ENCODE assay signal across 8 cellular contexts in the genomic region with DNA sequence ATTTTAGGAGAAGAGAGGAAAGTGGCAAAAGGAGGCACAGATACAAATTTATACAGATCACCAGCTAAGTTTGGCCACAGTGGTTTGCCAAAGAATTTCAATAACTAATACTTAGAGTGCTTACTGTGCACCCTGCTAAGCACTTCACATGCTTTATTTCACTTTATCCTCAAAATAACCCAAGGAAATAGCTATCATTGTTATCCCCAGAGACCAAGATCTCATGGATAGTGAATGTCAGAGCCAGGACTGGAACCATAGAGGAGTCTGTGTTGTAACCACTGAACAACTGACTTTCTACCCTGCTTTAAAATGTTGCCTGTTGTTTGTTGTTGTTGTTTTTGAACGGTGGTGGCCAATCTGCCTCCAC. TPM values are rescaled to one million over a fixed set of nuclear protein-coding genes. Genes with fewer than 3 reads are reported as not detected.
A peak's percentile ranks its signal among the peaks of the same experiment; 100 is the strongest.
DNase-seq lines count a peak whose midpoint lies in the region; ATAC-seq and TF ChIP-seq lines count a peak whose summit lies in the region.

No MANE protein-coding gene starts in this region.

- H3K4me3 ChIP-seq in SU-DHL-6 (ENCODE audit: insufficient read depth, low read length, poor library complexity, severe bottlenecking) = no peak overlapping the region
- no peak overlapping the region for H3K4me3 ChIP-seq in fibroblast of mammary gland (ENCODE audit: control insufficient read depth, low read depth, low read length)
- H3K4me3 ChIP-seq in gastrocnemius medialis = peak overlapping the region; percentile 73 to 86 (median 78)

- DNase-seq in fibroblast of mammary gland (ENCODE audit: low read depth) (peak; percentile 23), gastrocnemius medialis (no peak), DMS153 (lab: John Stamatoyannopoulos, UW) (no peak), NCI-H345 (lab: John Stamatoyannopoulos, UW) (no peak), HuH-7 (ENCODE audit: low spot score) (no peak)
- no peak for DNase-seq in NK-92 treated with Interleukin-12 subunit alpha and Interleukin-12 subunit beta, amount 100 ng/mL, for 24 hours (lab: John Stamatoyannopoulos, UW)

- H3K9ac ChIP-seq in SU-DHL-6 (ENCODE audit: low read length) = no peak overlapping the region

- H3K4me1 ChIP-seq in gastrocnemius medialis = peaks cover 53 to 56% of the 10 kb centered on the region in 2 donors

- H3K36me3 ChIP-seq in SU-DHL-6 (ENCODE audit: low read length) = no peaks in the 10 kb centered on the region
- no peaks in the 10 kb centered on the region for H3K36me3 ChIP-seq in gastrocnemius medialis

- ATAC-seq in GM21529 (IDR thresholded peaks at IDR 0.05; ENCODE audit: unreplicated experiment) (peak; percentile 1), gastrocnemius medialis (peak; percentile 7 to 13)

- H3K27me3 ChIP-seq in SU-DHL-6 (ENCODE audit: low read length) = no peaks in the 10 kb centered on the region
- H3K27me3 ChIP-seq in gastrocnemius medialis = no peaks in the 10 kb centered on the region

- intact Hi-C loops in gastrocnemius medialis (cut with DNase I; ENCODE audit: low total_unique reads) = loop anchor here (5.0 kb wide), 2 partner anchors 56 to 159 kb away; partner anchors contain the start of gene POLR3B

- no peak overlapping the region for H3K27ac ChIP-seq in SU-DHL-6 (ENCODE audit: low read depth, low read length)
- H3K27ac ChIP-seq in gastrocnemius medialis = peak overlapping the region; percentile 91 to 97 (median 94)

- H3K9me3 ChIP-seq in SU-DHL-6 (ENCODE audit: insufficient read depth, low read length) (no peaks in the 10 kb centered on the region), gastrocnemius medialis (no peaks in the 10 kb centered on the region)

- TF ChIP-seq CTCF in SU-DHL-6 (IDR thresholded peaks at IDR 0.05; ENCODE audit: insufficient read depth, low read length, poor library complexity, severe bottlenecking) = no peak
- TF ChIP-seq CTCF in fibroblast of mammary gland (conservative IDR thresholded peaks at IDR 0.05; ENCODE audit: control insufficient read depth, insufficient read depth, low read depth, low read length) = no peak
- no peak for TF ChIP-seq CTCF in gastrocnemius medialis (IDR thresholded peaks at IDR 0.05 in 4 of 5, conservative IDR thresholded peaks at IDR 0.05 in 1 of 5)

- no peaks in the 10 kb centered on the region for H3K9me2 ChIP-seq in SU-DHL-6 (replicated peaks; ENCODE audit: insufficient read depth, low read length)

- H2AFZ ChIP-seq in SU-DHL-6 (ENCODE audit: low read depth, low read length, severe bottlenecking) = peak overlapping the region; percentile 98

- in situ Hi-C loops in gastrocnemius medialis (cut with MboI; ENCODE audit: low sequenced_read_pairs in 4 of 4) = loop anchor here in 1 of 4 donors (10.0 kb wide), 1 partner anchor 54 kb away; the partner anchor contains the start of gene POLR3B

- no peak for TF ChIP-seq POLR2A in gastrocnemius medialis (IDR thresholded peaks at IDR 0.05)

- H3K79me2 ChIP-seq in SU-DHL-6 (ENCODE audit: insufficient read depth, low read length) = no peaks in the 10 kb centered on the region

- H4K20me1 ChIP-seq in SU-DHL-6 (ENCODE audit: low read depth, low read length) = no peaks in the 10 kb centered on the region

- peak overlapping the region; percentile 81 for H3K4me2 ChIP-seq in SU-DHL-6 (ENCODE audit: low read depth, low read length, poor library complexity, severe bottlenecking)

- no peaks in the 10 kb centered on the region for H3F3A ChIP-seq in SU-DHL-6 (ENCODE audit: insufficient read depth)

RNA-seq across cellular contexts. Expression of gene TCP11L2, which starts 1.3 kb away (rescaled TPM):
- total RNA-seq in gastrocnemius medialis = 10 to 100 TPM; 39.1 to 51.7 (median 43.9) TPM

RNA-seq across cellular contexts. Expression of gene CKAP4, which starts 53.4 kb away (rescaled TPM):
- total RNA-seq in gastrocnemius medialis = 10 to 100 TPM in 3 of 4 donors, 1 to 10 TPM in 1; 9.7 to 17.6 (median 15.7) TPM

RNA-seq across cellular contexts. Expression of gene POLR3B, which starts 56.3 kb away (rescaled TPM):
- total RNA-seq in gastrocnemius medialis = 1 to 10 TPM; 4.2 to 9.5 (median 6.4) TPM

Comparison
In these comparisons a context has a peak if more than half of its experiments do, and no peak if none do; other contexts are left out.
1. H3K4me3 ChIP-seq: peak in gastrocnemius medialis (4 of 4); none in SU-DHL-6 (single experiment) and fibroblast of mammary gland (single experiment).